ENCODE assay signal across 1 cellular context in the genomic region with DNA sequence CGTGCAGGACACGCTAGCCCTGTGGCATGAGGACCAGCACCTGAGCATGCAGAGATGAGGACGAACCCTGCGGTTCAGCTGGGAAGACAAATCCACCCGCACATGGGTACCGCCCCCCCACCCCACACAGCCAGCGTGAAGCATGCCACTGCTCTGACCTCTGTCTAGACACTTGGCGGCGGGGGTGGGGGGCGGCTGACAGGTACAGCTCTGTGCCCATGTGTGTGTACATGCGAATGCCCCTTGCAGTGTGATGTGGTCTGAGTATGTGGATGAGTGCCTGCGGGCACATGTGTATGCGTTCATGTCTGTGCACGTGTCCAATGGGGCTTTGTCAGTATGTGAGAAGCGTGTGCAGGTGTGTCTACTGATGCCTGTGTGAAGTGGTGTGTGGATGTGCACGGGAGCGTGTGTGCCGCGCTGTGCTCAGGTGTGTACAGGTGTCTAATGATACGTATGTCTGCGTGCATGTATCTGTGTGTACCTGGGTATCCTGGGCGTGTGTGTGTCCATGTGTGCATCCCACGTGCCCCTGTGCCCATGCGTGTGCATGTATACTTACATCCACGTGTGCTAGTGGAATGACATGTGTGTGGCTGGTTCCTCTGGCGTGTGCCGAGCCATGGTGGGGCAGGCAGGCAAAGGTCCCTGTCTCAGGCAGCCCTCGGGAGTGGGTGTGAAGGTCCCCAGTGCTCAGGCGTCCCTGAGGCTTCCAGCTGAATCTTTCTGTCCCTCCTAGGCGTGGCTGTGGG.
TF ChIP-seq lines count a peak whose summit lies in the region.

No MANE protein-coding gene starts in this region.

TF ChIP-seq in WTC11, 78 proteins besides CTCF, POLR2A, EP300 and RAD21 (continued from another document):
- TF ChIP-seq, protein P1, sequence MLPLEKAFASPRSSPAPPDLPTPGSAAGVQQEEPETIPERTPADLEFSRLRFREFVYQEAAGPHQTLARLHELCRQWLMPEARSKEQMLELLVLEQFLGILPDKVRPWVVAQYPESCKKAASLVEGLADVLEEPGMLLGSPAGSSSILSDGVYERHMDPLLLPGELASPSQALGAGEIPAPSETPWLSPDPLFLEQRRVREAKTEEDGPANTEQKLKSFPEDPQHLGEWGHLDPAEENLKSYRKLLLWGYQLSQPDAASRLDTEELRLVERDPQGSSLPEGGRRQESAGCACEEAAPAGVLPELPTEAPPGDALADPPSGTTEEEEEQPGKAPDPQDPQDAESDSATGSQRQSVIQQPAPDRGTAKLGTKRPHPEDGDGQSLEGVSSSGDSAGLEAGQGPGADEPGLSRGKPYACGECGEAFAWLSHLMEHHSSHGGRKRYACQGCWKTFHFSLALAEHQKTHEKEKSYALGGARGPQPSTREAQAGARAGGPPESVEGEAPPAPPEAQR (CRISPR knock-in tag; IDR thresholded peaks at IDR 0.05) = no peak
- TF ChIP-seq SOX15 (CRISPR knock-in tag; IDR thresholded peaks at IDR 0.05) (no peak), NFE2L1 (CRISPR knock-in tag; IDR thresholded peaks at IDR 0.05) (no peak), ZNF416 (CRISPR knock-in tag; IDR thresholded peaks at IDR 0.05) (no peak)
- TF ChIP-seq, protein P2, sequence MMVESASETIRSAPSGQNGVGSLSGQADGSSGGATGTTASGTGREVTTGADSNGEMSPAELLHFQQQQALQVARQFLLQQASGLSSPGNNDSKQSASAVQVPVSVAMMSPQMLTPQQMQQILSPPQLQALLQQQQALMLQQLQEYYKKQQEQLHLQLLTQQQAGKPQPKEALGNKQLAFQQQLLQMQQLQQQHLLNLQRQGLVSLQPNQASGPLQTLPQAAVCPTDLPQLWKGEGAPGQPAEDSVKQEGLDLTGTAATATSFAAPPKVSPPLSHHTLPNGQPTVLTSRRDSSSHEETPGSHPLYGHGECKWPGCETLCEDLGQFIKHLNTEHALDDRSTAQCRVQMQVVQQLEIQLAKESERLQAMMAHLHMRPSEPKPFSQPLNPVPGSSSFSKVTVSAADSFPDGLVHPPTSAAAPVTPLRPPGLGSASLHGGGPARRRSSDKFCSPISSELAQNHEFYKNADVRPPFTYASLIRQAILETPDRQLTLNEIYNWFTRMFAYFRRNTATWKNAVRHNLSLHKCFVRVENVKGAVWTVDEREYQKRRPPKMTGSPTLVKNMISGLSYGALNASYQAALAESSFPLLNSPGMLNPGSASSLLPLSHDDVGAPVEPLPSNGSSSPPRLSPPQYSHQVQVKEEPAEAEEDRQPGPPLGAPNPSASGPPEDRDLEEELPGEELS (CRISPR knock-in tag; IDR thresholded peaks at IDR 0.05) = no peak
